13 cellular contexts compared by ENCODE assay signal in the genomic region with DNA sequence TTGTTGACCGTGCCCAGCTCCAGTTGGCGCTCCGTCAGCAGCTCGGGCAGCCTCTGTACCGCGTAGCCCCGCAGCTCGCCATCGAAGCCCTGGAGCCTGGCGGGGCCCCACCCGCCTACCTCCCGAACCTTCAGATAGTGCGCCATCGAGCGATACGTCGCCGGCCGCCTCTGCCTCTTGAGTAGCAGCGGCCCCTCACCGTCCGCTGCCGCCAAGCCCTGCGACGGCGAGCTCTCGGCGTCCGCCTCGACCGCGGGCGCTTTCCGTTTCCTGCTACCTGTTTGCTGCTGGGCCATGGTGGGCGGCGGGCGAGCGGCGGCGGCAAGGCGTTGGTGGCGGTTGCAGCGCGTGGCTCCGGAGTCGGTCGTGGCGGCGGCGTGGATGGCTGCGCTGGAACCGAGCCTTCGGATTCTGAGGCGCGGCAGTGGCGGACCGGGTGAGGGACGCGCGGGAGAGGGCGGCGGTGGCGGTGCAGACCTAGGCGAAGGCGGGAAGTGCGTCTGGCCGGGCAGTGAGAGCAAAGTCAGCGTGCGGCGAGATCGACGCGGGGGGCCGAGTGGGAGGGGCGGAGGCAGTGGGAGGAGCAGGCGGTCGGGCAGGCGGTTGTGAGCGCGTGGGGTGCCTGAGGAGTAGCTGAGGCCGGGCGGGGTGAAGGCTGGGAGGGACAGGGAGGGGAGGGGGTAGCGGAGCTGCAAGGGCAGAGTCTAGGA. TPM values are rescaled to one million over a fixed set of nuclear protein-coding genes. Genes with fewer than 3 reads are reported as not detected.
DNase-seq lines count a peak whose midpoint lies in the region; ATAC-seq and TF ChIP-seq lines count a peak whose summit lies in the region.
"Had no signal": no experiment of that assay in that cellular context is flagged by ENCODE, and none has a peak within 500 bp of the region (broad histone marks: within the 10 kb centered on the region; RNA-seq: fewer than 3 reads in every experiment).

DCAF12L1 (minus strand) TSS at position 502 of the 710 bp plus-strand sequence; CDS start at position 296, 206 bp downstream.

- no peak within 1 kb of the TSS for H3K27ac Mint-ChIP-seq in brain

- no peaks in the 10 kb centered on the region for H3K79me1 ChIP-seq in trophoblast cell (ENCODE audit: low read length)

- H4K8ac ChIP-seq in trophoblast cell (ENCODE audit: low read depth, low read length), result no peak within 1 kb of the TSS

- H3K27ac ChIP-seq in trophoblast cell (ENCODE audit: low read depth, low read length), result no peak within 1 kb of the TSS
- H3K27ac ChIP-seq: PC-9 had no signal

- H3K14ac ChIP-seq in trophoblast cell (ENCODE audit: low read length), result no peak within 1 kb of the TSS

- ATAC-seq in GM19035 (IDR thresholded peaks at IDR 0.05; ENCODE audit: unreplicated experiment), result no peak

- H3K23ac ChIP-seq in trophoblast cell (ENCODE audit: low read length), result no peak within 1 kb of the TSS

- no peak within 1 kb of the TSS for H3K18ac ChIP-seq in trophoblast cell (ENCODE audit: low read length)

- no peak within 1 kb of the TSS for H2BK5ac ChIP-seq in trophoblast cell (ENCODE audit: low read depth, low read length, poor library complexity)

- no peaks in the 10 kb centered on the region for H3K36me3 Mint-ChIP-seq in brain

- peaks cover 3% of the 10 kb centered on the region for H3K27me3 Mint-ChIP-seq in brain

- peak within 1 kb of the TSS in 3 of 5 experiments; percentile 59 to 65 (median 64) for H3K4me3 Mint-ChIP-seq in brain

- H3K4me1 ChIP-seq in trophoblast cell (ENCODE audit: control insufficient read depth in 1 of 2, insufficient read depth in 2 of 2, low read length in 2 of 2), result peaks cover 0 to 3% of the 10 kb centered on the region in 2 experiments
- H3K4me1 ChIP-seq: Caco-2 had no signal

- peaks cover 3% of the 10 kb centered on the region for H3K9me3 ChIP-seq in trophoblast cell (ENCODE audit: insufficient read depth, low read depth, low read length)
- H3K9me3 ChIP-seq: Caco-2 had no signal

- peak within 1 kb of the TSS; percentile 68 for H3K4me2 ChIP-seq in trophoblast cell (ENCODE audit: low read length)
- H3K4me2 ChIP-seq: PC-9 had no signal

- WGBS in trophoblast cell (ENCODE audit: extremely low coverage, insufficient coverage, insufficient read length), result no CpG with 5 or more reads among the region's 83 CpGs

- H3K9me3 Mint-ChIP-seq in brain, result peaks cover 0 to 14% (median 0%) of the 10 kb centered on the region in 5 experiments

- no peak within 1 kb of the TSS for H4K91ac ChIP-seq in trophoblast cell (ENCODE audit: low read depth, low read length)

- H3K4me3 ChIP-seq in GM06990 (replicated peaks; ENCODE audit: low read depth, low read length) (no peak within 1 kb of the TSS), trophoblast cell (ENCODE audit: low read depth, low read length) (peak within 1 kb of the TSS; percentile 69)
- H3K4me3 ChIP-seq: PC-9 had no signal

- H3K4me1 Mint-ChIP-seq in brain, result no peaks in the 10 kb centered on the region

- no peak within 1 kb of the TSS for H4K12ac ChIP-seq in trophoblast cell (ENCODE audit: low read depth, low read length)

- H3K4ac ChIP-seq in trophoblast cell (ENCODE audit: low read depth, low read length), result no peak within 1 kb of the TSS

- no peak within 1 kb of the TSS for H2BK120ac ChIP-seq in trophoblast cell (ENCODE audit: insufficient read depth, low read length, poor library complexity)

- H2BK12ac ChIP-seq in trophoblast cell (ENCODE audit: low read length), result no peak within 1 kb of the TSS

- H3K9ac ChIP-seq in trophoblast cell (ENCODE audit: low read length), result no peak within 1 kb of the TSS

- no peak within 1 kb of the TSS for H2AK5ac ChIP-seq in trophoblast cell (ENCODE audit: low read length)

- H3K36me3 ChIP-seq in GM06990 (ENCODE audit: control insufficient read depth, insufficient read depth, low read length), result no peaks in the 10 kb centered on the region
- no peaks in the 10 kb centered on the region for H3K36me3 ChIP-seq in trophoblast cell (ENCODE audit: control insufficient read depth in 1 of 2, insufficient read depth in 2 of 2, low read length in 2 of 2)

- no peaks in the 10 kb centered on the region for H3K27me3 ChIP-seq in GM06990 (replicated peaks; ENCODE audit: control insufficient read depth, insufficient read depth, low read length)
- peaks cover 6% of the 10 kb centered on the region for H3K27me3 ChIP-seq in trophoblast cell (ENCODE audit: insufficient read depth, low read length)

- H2AFZ ChIP-seq in trophoblast cell (ENCODE audit: insufficient read depth, low read length, poor library complexity), result peak within 1 kb of the TSS; percentile 23
- H2AFZ ChIP-seq: PC-9 had no signal

- TF ChIP-seq CTCF in GM06990 (IDR thresholded peaks at IDR 0.05; ENCODE audit: insufficient read depth, low read length, poor library complexity, severe bottlenecking), result no peak
- no peak for TF ChIP-seq CTCF in brain (conservative IDR thresholded peaks at IDR 0.05)

- DNase-seq in GM06990 (ENCODE audit: extremely low read depth, insufficient read length), result peak; percentile 1
- peak; percentile 48 for DNase-seq in iPS-NIHi11 (ENCODE audit: low spot score)
- no peak for DNase-seq in trophoblast cell
- no peak for DNase-seq in EL
- no peak for DNase-seq in HuH-7 (ENCODE audit: low spot score)
- DNase-seq in HT-29 (ENCODE audit: low spot score), result no peak
- DNase-seq: Caco-2, GF-D8, NCI-H187 treated with DMSO at 0.1 percent for 48 hours, PC-9 had no signal

- no peaks in the 10 kb centered on the region for H3K79me2 ChIP-seq in trophoblast cell (ENCODE audit: control insufficient read depth, insufficient read depth, low read length, poor library complexity)

RNA-seq across cellular contexts. Expression of gene DCAF12L1, which starts in this region (rescaled TPM):
- polyA plus RNA-seq in brain (ENCODE audit: insufficient read depth, low read depth, low replicate concordance), result not detected
- polyA plus RNA-seq in trophoblast cell (2013), result 0.03 TPM in 2 replicates
- not detected in 2 replicates for total RNA-seq in HT-29 (2014; rRNA removed; shearing (Covaris generic))
- total RNA-seq: Caco-2, myocyte, PC-9 had no signal

Comparison
In these comparisons a context has a peak if more than half of its experiments do, and no peak if none do; other contexts are left out.
1. DNase-seq: peak in GM06990 (single experiment) and iPS-NIHi11 (single experiment); none in trophoblast cell (0 of 2), EL (single experiment), HuH-7 (single experiment) and HT-29 (single experiment).